In genomic region chr17:77494664-77495435, GRCh38 we compare ENCODE assay signal across 8 cellular contexts.
DNase-seq lines count a peak whose midpoint lies in the region; ATAC-seq, FAIRE-seq and TF ChIP-seq lines count a peak whose summit lies in the region.

No MANE protein-coding gene starts in this region.

- H2BK15ac ChIP-seq in H9 (ENCODE audit: low read depth, low read length) (no peak overlapping the region), H1 (ENCODE audit: low read length) (no peak overlapping the region; the same call in 1 of the 2 replicates)

- H3K4ac ChIP-seq in H9 (ENCODE audit: low read depth, low read length) (no peak overlapping the region), H1 (replicated peaks; ENCODE audit: insufficient read length, low read depth, low read length) (no peak overlapping the region)

- no peak overlapping the region for H2BK5ac ChIP-seq in H9 (ENCODE audit: insufficient read length, low read length)
- H2BK5ac ChIP-seq in H1 (ENCODE audit: low read depth, low read length), result no peak overlapping the region

- H2BK20ac ChIP-seq in H9 (ENCODE audit: low read depth, low read length, poor library complexity, severe bottlenecking) (no peak overlapping the region), H1 (ENCODE audit: low read length) (no peak overlapping the region)

- H2AK5ac ChIP-seq in H9 (ENCODE audit: insufficient read length, low read length) (no peak overlapping the region), H1 (ENCODE audit: low read depth, low read length) (no peak overlapping the region)

- H3K27ac Mint-ChIP-seq in CD14-positive monocyte (peak overlapping the region in 4 of 7 donors; percentile 46 to 80 (median 63)), H9 (no peak overlapping the region)
- H3K27ac Mint-ChIP-seq in activated CD8-positive, alpha-beta T cell treated with anti-CD3 and anti-CD28 coated beads, Interleukin-2, amount 10 ng/mL, durations not matched to agents 7 days and 5 days, result peak overlapping the region; percentile 78

- no CpG with 5 or more reads among the region's 18 CpGs for WGBS in H9 (ENCODE audit: extremely low coverage, insufficient read length, low lambda C conversion rate)
- 47% methylated on average over 18 of the region's 18 CpGs; no CpG with 5 or more reads in 1 of the 2 experiments for WGBS in H1 (ENCODE audit: extremely low coverage in 1 of 2, insufficient coverage in 1 of 2, insufficient read length in 1 of 2, insufficient replicate concordance in 2 of 2, low coverage in 1 of 2, low lambda C conversion rate in 2 of 2, missing lambda C conversion rate in 1 of 2), 2 experiments

- FAIRE-seq in H1 (lab: Jason Lieb, UNC), result peak; percentile 52

- H3K4me2 ChIP-seq in H9 (ENCODE audit: insufficient read depth, insufficient read length, low read length) (no peak overlapping the region), H1 (ENCODE audit: insufficient read depth in 1 of 2, low read depth in 2 of 2, low read length in 2 of 2) (no peak overlapping the region)

- H3K18ac ChIP-seq in H9 (ENCODE audit: insufficient read length, low read depth, low read length) (no peak overlapping the region), H1 (ENCODE audit: extremely low read depth, low read length) (no peak overlapping the region)

- H3K79me2 ChIP-seq in H9 (ENCODE audit: insufficient read depth, low read length) (no peaks in the 10 kb centered on the region), H1 (ENCODE audit: control insufficient read depth in 1 of 2, insufficient read depth in 2 of 2, low read length in 2 of 2) (no peaks in the 10 kb centered on the region)

- no peak overlapping the region for H3T11ph ChIP-seq in H9 (ENCODE audit: low read length)

- H3K23me2 ChIP-seq in H9 (ENCODE audit: insufficient read length, low read depth, low read length, poor library complexity, severe bottlenecking) (no peaks in the 10 kb centered on the region), H1 (ENCODE audit: low read depth, low read length) (no peaks in the 10 kb centered on the region)

- CTCF ChIA-PET in activated CD8-positive, alpha-beta T cell treated with anti-CD3 and anti-CD28 coated beads, Interleukin-2, amount 10 ng/mL, durations not matched to agents 7 days and 5 days (lab: Charles Lee), result interaction anchor here (0.7 to 3.2 kb wide), 34 partner anchors 8 to 590 kb away, joined by 3 to 60 read pairs (median 4); no protein-coding TSS in a partner anchor
- CTCF ChIA-PET in H1 (lab: Charles Lee; ENCODE audit: partially characterized antibody), result interaction anchor here (0.5 to 4.3 kb wide), 39 partner anchors 8 to 1824 kb away, joined by 3 to 95 read pairs (median 5); no protein-coding TSS in a partner anchor

- peak; percentile 66 for ATAC-seq in activated CD8-positive, alpha-beta T cell treated with anti-CD3 and anti-CD28 coated beads, Interleukin-2, amount 10 ng/mL, durations not matched to agents 7 days and 5 days
- ATAC-seq in GM18519 (IDR thresholded peaks at IDR 0.05; ENCODE audit: low FRiP score, unreplicated experiment), result no peak

- TF ChIP-seq CTCF in CD14-positive monocyte (IDR thresholded peaks at IDR 0.05) (peak; percentile 96), H9 (conservative IDR thresholded peaks at IDR 0.05) (peak; percentile 92), H1 (IDR thresholded peaks at IDR 0.05; ENCODE audit: control extremely low read depth in 1 of 3, insufficient read depth in 1 of 3, low read depth in 1 of 3, low read length in 3 of 3) (peak; percentile 93 to 94 (median 94))

- H3K27me3 ChIP-seq in H9 (ENCODE audit: insufficient read depth, low read length) (no peaks in the 10 kb centered on the region), H1 (replicated peaks in 1 of 4; ENCODE audit: control insufficient read depth in 3 of 4, extremely low read depth in 1 of 4, insufficient read depth in 3 of 4, low read length in 3 of 4) (no peaks in the 10 kb centered on the region)

- no peak overlapping the region for H3K56ac ChIP-seq in H9 (ENCODE audit: insufficient read length, low read depth, low read length)
- no peak overlapping the region for H3K56ac ChIP-seq in H1 (replicated peaks; ENCODE audit: insufficient read length, low read depth, low read length)

- H3K79me1 ChIP-seq in H9 (ENCODE audit: insufficient read depth, low read depth, low read length, poor library complexity, severe bottlenecking) (no peaks in the 10 kb centered on the region), H1 (ENCODE audit: low read depth, low read length) (peaks cover 4% of the 10 kb centered on the region)

- H2BK120ac ChIP-seq in H9 (ENCODE audit: low read depth, low read length, poor library complexity, severe bottlenecking) (no peak overlapping the region), H1 (replicated peaks; ENCODE audit: low read depth, low read length) (no peak overlapping the region)

- H3K9ac ChIP-seq in H9 (ENCODE audit: extremely low read depth, insufficient read length, low read length) (no peak overlapping the region), H1 (replicated peaks in 1 of 4; ENCODE audit: extremely low read depth in 1 of 4, low read depth in 3 of 4, low read length in 3 of 4) (no peak overlapping the region)

- no peak overlapping the region for H3K4me3 ChIP-seq in H1 (ENCODE audit: extremely low read depth in 1 of 4, insufficient read depth in 2 of 4, low read depth in 3 of 4, low read length in 4 of 4)

- H3K14ac ChIP-seq in H9 (ENCODE audit: insufficient read depth, low read length) (no peak overlapping the region), H1 (ENCODE audit: insufficient read length) (no peak overlapping the region)

- H3K36me3 ChIP-seq in H1 (ENCODE audit: control insufficient read depth in 2 of 4, insufficient read depth in 4 of 4, low read length in 3 of 4), result peaks cover 13 to 38% (median 34%) of the 10 kb centered on the region in 4 experiments; a peak in 7 of 8 replicates

- H3K27me3 Mint-ChIP-seq in CD14-positive monocyte (ENCODE audit: low read depth in 3 of 3) (no peaks in the 10 kb centered on the region), H9 (ENCODE audit: low read depth) (no peaks in the 10 kb centered on the region)
- no peaks in the 10 kb centered on the region for H3K27me3 Mint-ChIP-seq in activated CD8-positive, alpha-beta T cell treated with anti-CD3 and anti-CD28 coated beads, Interleukin-2, amount 10 ng/mL, durations not matched to agents 7 days and 5 days (ENCODE audit: low read depth)

- H3K9me3 Mint-ChIP-seq in CD14-positive monocyte (peaks cover 0 to 2% (median 0%) of the 10 kb centered on the region in 7 donors), H9 (no peaks in the 10 kb centered on the region; a peak in 1 of 5 replicates)
- no peaks in the 10 kb centered on the region for H3K9me3 Mint-ChIP-seq in activated CD8-positive, alpha-beta T cell treated with anti-CD3 and anti-CD28 coated beads, Interleukin-2, amount 10 ng/mL, durations not matched to agents 7 days and 5 days (ENCODE audit: insufficient read depth)

- H3K9me3 ChIP-seq in H9 (ENCODE audit: control insufficient read depth, low read depth, low read length) (no peaks in the 10 kb centered on the region), H1 (ENCODE audit: insufficient read depth in 2 of 2, low read depth in 1 of 2, low read length in 1 of 2) (no peaks in the 10 kb centered on the region)

- H3K4me1 ChIP-seq in H9 (ENCODE audit: insufficient read depth, low read length) (no peaks in the 10 kb centered on the region), H1 (replicated peaks in 1 of 4; ENCODE audit: control insufficient read depth in 3 of 4, insufficient read depth in 4 of 4, low read length in 3 of 4) (peaks cover 0 to 5% (median 1%) of the 10 kb centered on the region in 4 experiments; a peak in 4 of 7 replicates)

- H3K4me1 Mint-ChIP-seq in CD14-positive monocyte, result peaks cover 33% of the 10 kb centered on the region
- H3K4me1 Mint-ChIP-seq in H9, result peaks cover 0 to 3% of the 10 kb centered on the region in 2 experiments; a peak in 2 of 4 replicates
- peaks cover 40% of the 10 kb centered on the region for H3K4me1 Mint-ChIP-seq in activated CD8-positive, alpha-beta T cell treated with anti-CD3 and anti-CD28 coated beads, Interleukin-2, amount 10 ng/mL, durations not matched to agents 7 days and 5 days (ENCODE audit: low read depth)

- H3K4me3 Mint-ChIP-seq in CD14-positive monocyte (no peak overlapping the region), H9 (no peak overlapping the region; a peak in 1 of 5 replicates)
- H3K4me3 Mint-ChIP-seq in activated CD8-positive, alpha-beta T cell treated with anti-CD3 and anti-CD28 coated beads, Interleukin-2, amount 10 ng/mL, durations not matched to agents 7 days and 5 days, result no peak overlapping the region

- H3K36me3 Mint-ChIP-seq in CD14-positive monocyte, result peaks cover 49 to 95% of the 10 kb centered on the region in 2 donors
- peaks cover 14 to 54% (median 46%) of the 10 kb centered on the region in 3 experiments for H3K36me3 Mint-ChIP-seq in H9 (ENCODE audit: insufficient read depth in 1 of 3, low read depth in 3 of 3)
- H3K36me3 Mint-ChIP-seq in activated CD8-positive, alpha-beta T cell treated with anti-CD3 and anti-CD28 coated beads, Interleukin-2, amount 10 ng/mL, durations not matched to agents 7 days and 5 days (ENCODE audit: low read depth), result peaks cover 52% of the 10 kb centered on the region

- TF ChIP-seq EP300 in H1 (IDR thresholded peaks at IDR 0.05; ENCODE audit: borderline replicate concordance in 1 of 2, low read depth in 2 of 2, low read length in 2 of 2), result no peak

- no peak overlapping the region for H3K27ac ChIP-seq in H9 (ENCODE audit: insufficient read length, low read depth, low read length)
- H3K27ac ChIP-seq in H1 (ENCODE audit: low read depth, low read length), result no peak overlapping the region

- H2AFZ ChIP-seq in H9 (ENCODE audit: low read length) (no peak overlapping the region), H1 (ENCODE audit: low read length) (no peak overlapping the region)

- 0 out of 3 replicates have a peak, but pooled peaks of 1 of the 2 experiments have one; percentile 20 for TF ChIP-seq POLR2A in H1 (IDR thresholded peaks at IDR 0.05; ENCODE audit: control extremely low read depth in 1 of 2, low read depth in 2 of 2, low read length in 2 of 2)

- POLR2A ChIA-PET in activated CD8-positive, alpha-beta T cell treated with anti-CD3 and anti-CD28 coated beads, Interleukin-2, amount 10 ng/mL, durations not matched to agents 7 days and 5 days (lab: Charles Lee), result interaction anchor here (0.6 to 1.2 kb wide), 5 partner anchors 20 to 512 kb away, joined by 3 to 4 read pairs (median 3); partner anchors contain the start of gene TNRC6C
- POLR2A ChIA-PET in H1 (lab: Charles Lee; ENCODE audit: partially characterized antibody), result interaction anchor here (0.6 to 0.9 kb wide), 2 partner anchors 16 to 29 kb away, joined by 3 read pairs; no protein-coding TSS in a partner anchor

- H3K23ac ChIP-seq in H9 (ENCODE audit: insufficient read length, low read depth, low read length), result no peak overlapping the region
- no peak overlapping the region for H3K23ac ChIP-seq in H1 (ENCODE audit: insufficient read length)

- no peak overlapping the region for H4K5ac ChIP-seq in H9 (ENCODE audit: insufficient read length, low read depth, low read length)
- H4K5ac ChIP-seq in H1 (ENCODE audit: insufficient read length, low read depth, low read length), result no peak overlapping the region

- no peak overlapping the region for H4K91ac ChIP-seq in H9 (ENCODE audit: insufficient read length, low read depth, low read length)
- H4K91ac ChIP-seq in H1 (replicated peaks; ENCODE audit: insufficient read length, low read length), result no peak overlapping the region

- peak; percentile 98 to 99 for TF ChIP-seq RAD21 in H1 (IDR thresholded peaks at IDR 0.05 in 1 of 2, conservative IDR thresholded peaks at IDR 0.05 in 1 of 2; ENCODE audit: low read depth in 2 of 2, low read length in 2 of 2)

- H4K8ac ChIP-seq in H9 (replicated peaks; ENCODE audit: insufficient read length, low read depth, low read length), result no peak overlapping the region
- no peak overlapping the region for H4K8ac ChIP-seq in H1 (ENCODE audit: extremely low read depth, insufficient read depth, low read length)

- intact Hi-C loops in CD14-positive monocyte (cut with micrococcal nuclease), result loop anchor here (1.0 to 5.0 kb wide), 5 partner anchors 63 to 164 kb away; no protein-coding TSS in a partner anchor

- DNase-seq in CD14-positive monocyte (ENCODE audit: low spot score), result peak; percentile 70
- peak; percentile 89 for DNase-seq in H9
- peak; percentile 49 for DNase-seq in NCI-H774 (lab: John Stamatoyannopoulos, UW)
- DNase-seq in activated CD8-positive, alpha-beta T cell treated with anti-CD3 and anti-CD28 coated beads, Interleukin-2, amount 10 ng/mL, durations not matched to agents 7 days and 5 days, result peak; percentile 83
- DNase-seq in H1 (ENCODE audit: low read depth in 1 of 2, low spot score in 2 of 2), result peak; percentile 61 to 91
- DNase-seq in midbrain (lab: John Stamatoyannopoulos, UW), result peak; percentile 74
- DNase-seq in stimulated activated CD8-positive, alpha-beta memory T cell treated with anti-CD3 and anti-CD28 coated beads, Interleukin-4, amount 100 ng/mL, for 4 hours (ENCODE audit: low read depth in 2 of 2, low spot score in 1 of 2), result peak; percentile 51 to 60

- H2BK12ac ChIP-seq in H9 (ENCODE audit: insufficient read length, low read depth, low read length) (no peak overlapping the region), H1 (ENCODE audit: low read depth, low read length) (no peak overlapping the region)

- H4K20me1 ChIP-seq in H9 (ENCODE audit: control insufficient read depth, insufficient read depth, insufficient read length) (no peaks in the 10 kb centered on the region), H1 (replicated peaks in 1 of 2; ENCODE audit: control insufficient read depth in 1 of 2, insufficient read depth in 2 of 2, low read length in 2 of 2) (peaks cover 4 to 14% of the 10 kb centered on the region in 2 experiments)

Comparison
In these comparisons a context has a peak if more than half of its experiments do, and no peak if none do; other contexts are left out.
1. H3K27ac Mint-ChIP-seq: peak in CD14-positive monocyte (4 of 7) and activated CD8-positive, alpha-beta T cell treated with anti-CD3 and anti-CD28 coated beads, Interleukin-2, amount 10 ng/mL, durations not matched to agents 7 days and 5 days (single experiment); none in H9 (0 of 3).
2. Peak in every context shown above with its lines, with median percentiles within 50 percentile points of each other: DNase-seq and CTCF ChIP-seq.